In genomic region chr4:212438-213174, GRCh38 we compare ENCODE assay signal across 9 cellular contexts.
DNase-seq lines count a peak whose midpoint lies in the region; ATAC-seq, FAIRE-seq and TF ChIP-seq lines count a peak whose summit lies in the region.
"Had no signal": no experiment of that assay in that cellular context is flagged by ENCODE, and none has a peak within 500 bp of the region (broad histone marks: within the 10 kb centered on the region; RNA-seq: fewer than 3 reads in every experiment).

No MANE protein-coding gene starts in this region.

- no peaks in the 10 kb centered on the region for H3K36me3 ChIP-seq in ascending aorta
- no peaks in the 10 kb centered on the region for H3K36me3 ChIP-seq in right atrium auricular region
- no peaks in the 10 kb centered on the region for H3K36me3 ChIP-seq in pancreas
- H3K36me3 ChIP-seq in HAP-1 (replicated peaks), result no peaks in the 10 kb centered on the region

- H3K27me3 ChIP-seq in ascending aorta, result no peaks in the 10 kb centered on the region
- no peaks in the 10 kb centered on the region for H3K27me3 ChIP-seq in right atrium auricular region
- no peaks in the 10 kb centered on the region for H3K27me3 ChIP-seq in pancreas
- no peaks in the 10 kb centered on the region for H3K27me3 ChIP-seq in HAP-1 (ENCODE audit: low read depth)

- WGBS in pancreas, 2 donors, result 3 to 4% methylated on average over 51 to 57 of the region's 57 CpGs

- ATAC-seq in pancreas (peak; percentile 99 to 100 (median 100)), GM18520 (IDR thresholded peaks at IDR 0.05; ENCODE audit: unreplicated experiment) (no peak)
- ATAC-seq: HCT116 had no signal

- H3K9me3 ChIP-seq in ascending aorta (peaks cover 0 to 10% of the 10 kb centered on the region in 2 donors), right atrium auricular region (no peaks in the 10 kb centered on the region), pancreas (no peaks in the 10 kb centered on the region), HAP-1 (no peaks in the 10 kb centered on the region)

- intact Hi-C loops in ascending aorta (cut with DNase I) (no loop called here), pancreas (cut with DNase I) (no loop called here)

- DNase-seq in G401 (ENCODE audit: low spot score), result peak; percentile 92
- peak; percentile 40 to 79 for DNase-seq in ascending aorta (ENCODE audit: low spot score in 2 of 2)
- DNase-seq in right atrium auricular region (ENCODE audit: low spot score), result peak; percentile 87
- DNase-seq in pancreas, result peak; percentile 78 to 87 (median 80)
- DNase-seq in HAP-1 (ENCODE audit: low spot score in 2 of 2), result no peak
- no peak for DNase-seq in T-helper 9 cell
- DNase-seq in effector CD8-positive, alpha-beta T cell (lab: John Stamatoyannopoulos, UW), result no peak

- peak overlapping the region; percentile 78 to 88 for H3K27ac ChIP-seq in ascending aorta
- peak overlapping the region; percentile 66 to 81 for H3K27ac ChIP-seq in right atrium auricular region
- peak overlapping the region; percentile 28 to 71 (median 52) for H3K27ac ChIP-seq in pancreas

- TF ChIP-seq CTCF in ascending aorta (IDR thresholded peaks at IDR 0.05) (no peak), right atrium auricular region (IDR thresholded peaks at IDR 0.05) (no peak), pancreas (IDR thresholded peaks at IDR 0.05) (no peak)

- peaks cover 0 to 3% of the 10 kb centered on the region in 2 donors for H3K4me1 ChIP-seq in ascending aorta
- peaks cover 0 to 11% of the 10 kb centered on the region in 2 donors for H3K4me1 ChIP-seq in right atrium auricular region
- no peaks in the 10 kb centered on the region for H3K4me1 ChIP-seq in pancreas
- no peaks in the 10 kb centered on the region for H3K4me1 ChIP-seq in HAP-1

- peak overlapping the region; percentile 68 to 84 for H3K4me3 ChIP-seq in ascending aorta
- peak overlapping the region; percentile 62 to 80 for H3K4me3 ChIP-seq in right atrium auricular region
- H3K4me3 ChIP-seq in pancreas, result peak overlapping the region; percentile 48 to 77 (median 54)
- no peak overlapping the region for H3K4me3 ChIP-seq in HAP-1

- no peak for FAIRE-seq in pancreas (lab: Jason Lieb, UNC)

- in situ Hi-C loops in G401 (cut with HindIII; ENCODE audit: low sequenced_read_pairs), result no loop called here
- in situ Hi-C loops in HAP-1 (cut with MboI; ENCODE audit: low sequenced_read_pairs), result no loop called here

Comparison
In these comparisons a context has a peak if more than half of its experiments do, and no peak if none do; other contexts are left out.
1. DNase-seq: peak in G401 (single experiment), ascending aorta (2 of 2), right atrium auricular region (single experiment) and pancreas (6 of 6); none in HAP-1 (0 of 2), T-helper 9 cell (single experiment) and effector CD8-positive, alpha-beta T cell (single experiment).
2. Peak in every context shown above with its lines, with median percentiles within 50 percentile points of each other: H3K27ac ChIP-seq.